ENCODE assay signal across 1 cellular context in the genomic region with DNA sequence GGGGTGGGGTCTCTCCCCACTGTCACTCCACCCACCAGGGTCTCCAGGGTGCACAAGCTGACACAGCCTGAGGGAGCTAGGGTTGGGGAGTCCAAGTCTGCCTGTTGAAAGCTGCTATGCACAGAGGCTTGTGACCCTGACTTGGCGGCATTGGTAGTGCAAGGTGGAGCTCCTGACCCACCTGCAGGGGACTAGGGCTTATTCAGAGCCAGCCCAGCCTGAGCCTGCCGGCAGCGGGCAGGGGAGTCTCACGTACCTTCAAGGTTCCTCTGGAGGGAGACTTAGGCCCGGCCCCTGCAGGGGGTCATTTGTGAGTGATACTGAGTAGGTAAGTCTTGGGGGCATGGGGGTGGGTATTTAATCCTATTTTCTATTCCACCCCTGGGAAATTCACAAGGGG.
TF ChIP-seq lines count a peak whose summit lies in the region.

No MANE protein-coding gene starts in this region.

TF ChIP-seq in WTC11, 78 proteins besides CTCF, POLR2A, EP300 and RAD21 (continued from another document):
- TF ChIP-seq, protein P1, sequence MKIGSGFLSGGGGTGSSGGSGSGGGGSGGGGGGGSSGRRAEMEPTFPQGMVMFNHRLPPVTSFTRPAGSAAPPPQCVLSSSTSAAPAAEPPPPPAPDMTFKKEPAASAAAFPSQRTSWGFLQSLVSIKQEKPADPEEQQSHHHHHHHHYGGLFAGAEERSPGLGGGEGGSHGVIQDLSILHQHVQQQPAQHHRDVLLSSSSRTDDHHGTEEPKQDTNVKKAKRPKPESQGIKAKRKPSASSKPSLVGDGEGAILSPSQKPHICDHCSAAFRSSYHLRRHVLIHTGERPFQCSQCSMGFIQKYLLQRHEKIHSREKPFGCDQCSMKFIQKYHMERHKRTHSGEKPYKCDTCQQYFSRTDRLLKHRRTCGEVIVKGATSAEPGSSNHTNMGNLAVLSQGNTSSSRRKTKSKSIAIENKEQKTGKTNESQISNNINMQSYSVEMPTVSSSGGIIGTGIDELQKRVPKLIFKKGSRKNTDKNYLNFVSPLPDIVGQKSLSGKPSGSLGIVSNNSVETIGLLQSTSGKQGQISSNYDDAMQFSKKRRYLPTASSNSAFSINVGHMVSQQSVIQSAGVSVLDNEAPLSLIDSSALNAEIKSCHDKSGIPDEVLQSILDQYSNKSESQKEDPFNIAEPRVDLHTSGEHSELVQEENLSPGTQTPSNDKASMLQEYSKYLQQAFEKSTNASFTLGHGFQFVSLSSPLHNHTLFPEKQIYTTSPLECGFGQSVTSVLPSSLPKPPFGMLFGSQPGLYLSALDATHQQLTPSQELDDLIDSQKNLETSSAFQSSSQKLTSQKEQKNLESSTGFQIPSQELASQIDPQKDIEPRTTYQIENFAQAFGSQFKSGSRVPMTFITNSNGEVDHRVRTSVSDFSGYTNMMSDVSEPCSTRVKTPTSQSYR (CRISPR knock-in tag; IDR thresholded peaks at IDR 0.05), result no peak
- no peak for TF ChIP-seq EMX1 (CRISPR knock-in tag; IDR thresholded peaks at IDR 0.05)
